8 cellular contexts compared by ENCODE assay signal in genomic region chr1:154961497-154962237, GRCh38. TPM values are rescaled to one million over a fixed set of nuclear protein-coding genes. Genes with fewer than 3 reads are reported as not detected.
DNase-seq lines count a peak whose midpoint lies in the region; ATAC-seq and TF ChIP-seq lines count a peak whose summit lies in the region.

TSS of gene PYGO2 (minus strand) at chr1:154961782. CDS start at chr1:154961576, 206 bp downstream.

- H3K27ac ChIP-seq in BLaER1 treated with 17β-estradiol and CSF1 and Interleukin-3, amounts not matched to agents 10 nM and 100 nM: peak within 1 kb of the TSS; percentile 93 to 99 (median 98)
- H3K27ac ChIP-seq in lower lobe of right lung: peak within 1 kb of the TSS; percentile 98

- no peaks in the 10 kb centered on the region for H3K9me3 Mint-ChIP-seq in activated CD4-positive, alpha-beta memory T cell treated with anti-CD3 and anti-CD28 coated beads for 36 hours

- DNase-seq in NCI-H748 (lab: John Stamatoyannopoulos, UW; ENCODE audit: unreplicated experiment) (peak; percentile 84), ecto neural progenitor cell (ENCODE audit: low spot score) (peak; percentile 91), lower lobe of right lung (peak; percentile 88)
- DNase-seq in activated CD4-positive, alpha-beta memory T cell treated with anti-CD3 and anti-CD28 coated beads for 36 hours: peak; percentile 88
- peak; percentile 61 to 74 (median 67) for DNase-seq in stimulated activated CD4-positive, alpha-beta T cell treated with anti-CD3 and anti-CD28 coated beads, TNF-alpha, amount 100 ng/mL, for 4 hours (ENCODE audit: low read depth in 3 of 3)

- peaks cover 53 to 68% (median 62%) of the 10 kb centered on the region in 11 experiments for H3K36me3 ChIP-seq in BLaER1 treated with 17β-estradiol and CSF1 and Interleukin-3, amounts not matched to agents 10 nM and 100 nM
- H3K36me3 ChIP-seq in lower lobe of right lung: peaks cover 60% of the 10 kb centered on the region

- H3K27me3 ChIP-seq in BLaER1 treated with 17β-estradiol and CSF1 and Interleukin-3, amounts not matched to agents 10 nM and 100 nM: no peaks in the 10 kb centered on the region
- no peaks in the 10 kb centered on the region for H3K27me3 ChIP-seq in lower lobe of right lung (ENCODE audit: low read depth)

- peaks cover 0 to 35% (median 16%) of the 10 kb centered on the region in 11 experiments; a peak in 13 of 22 replicates for H4K20me1 ChIP-seq in BLaER1 treated with 17β-estradiol and CSF1 and Interleukin-3, amounts not matched to agents 10 nM and 100 nM

- POLR2A ChIA-PET in activated CD4-positive, alpha-beta memory T cell treated with anti-CD3 and anti-CD28 coated beads for 36 hours (lab: Charles Lee): interaction anchor here (0.6 to 2.7 kb wide), 12 partner anchors 9 to 55 kb away, joined by 3 to 15 read pairs (median 5); partner anchors contain the start of genes CKS1B, FLAD1, PMVK and SHC1

- peak within 1 kb of the TSS; percentile 92 to 99 (median 97) for H3K9ac ChIP-seq in BLaER1 treated with 17β-estradiol and CSF1 and Interleukin-3, amounts not matched to agents 10 nM and 100 nM

- peak; percentile 88 for TF ChIP-seq POLR2A in GM19099 (IDR thresholded peaks at IDR 0.05; ENCODE audit: extremely low read depth, insufficient read length, low read depth)

- peak within 1 kb of the TSS; percentile 92 for H3K27ac Mint-ChIP-seq in activated CD4-positive, alpha-beta memory T cell treated with anti-CD3 and anti-CD28 coated beads for 36 hours

- peaks cover 23% of the 10 kb centered on the region for H3K36me3 Mint-ChIP-seq in activated CD4-positive, alpha-beta memory T cell treated with anti-CD3 and anti-CD28 coated beads for 36 hours

- H3K9me3 ChIP-seq in BLaER1 treated with 17β-estradiol and CSF1 and Interleukin-3, amounts not matched to agents 10 nM and 100 nM (replicated peaks in 1 of 11): no peaks in the 10 kb centered on the region
- H3K9me3 ChIP-seq in lower lobe of right lung: no peaks in the 10 kb centered on the region

- peak within 1 kb of the TSS; percentile 72 to 90 (median 80) for H3K4me3 ChIP-seq in BLaER1 treated with 17β-estradiol and CSF1 and Interleukin-3, amounts not matched to agents 10 nM and 100 nM
- H3K4me3 ChIP-seq in lower lobe of right lung: peak within 1 kb of the TSS; percentile 88

- peak; percentile 54 for TF ChIP-seq CTCF in lower lobe of right lung (IDR thresholded peaks at IDR 0.05)

- H3K27me3 Mint-ChIP-seq in activated CD4-positive, alpha-beta memory T cell treated with anti-CD3 and anti-CD28 coated beads for 36 hours: no peaks in the 10 kb centered on the region

- H3K4me1 Mint-ChIP-seq in activated CD4-positive, alpha-beta memory T cell treated with anti-CD3 and anti-CD28 coated beads for 36 hours (ENCODE audit: low read depth): peaks cover 36% of the 10 kb centered on the region

- intact Hi-C loops in activated CD4-positive, alpha-beta memory T cell treated with anti-CD3 and anti-CD28 coated beads for 36 hours (cut with micrococcal nuclease): loop anchor here (1.0 kb wide), 2 partner anchors 13 to 56 kb away; partner anchors contain the start of gene CKS1B
- intact Hi-C loops in lower lobe of right lung (cut with DNase I): no loop called here

- peaks cover 58 to 88% (median 65%) of the 10 kb centered on the region in 10 experiments for H3K4me1 ChIP-seq in BLaER1 treated with 17β-estradiol and CSF1 and Interleukin-3, amounts not matched to agents 10 nM and 100 nM
- H3K4me1 ChIP-seq in lower lobe of right lung: peaks cover 30% of the 10 kb centered on the region

- ATAC-seq in HG03378 (IDR thresholded peaks at IDR 0.05; ENCODE audit: unreplicated experiment) (peak; percentile 54), lower lobe of right lung (peak; percentile 91 to 94)

- H3K4me2 ChIP-seq in BLaER1 treated with 17β-estradiol and CSF1 and Interleukin-3, amounts not matched to agents 10 nM and 100 nM: peak within 1 kb of the TSS; percentile 89 to 99 (median 94)

- CTCF ChIA-PET in activated CD4-positive, alpha-beta memory T cell treated with anti-CD3 and anti-CD28 coated beads for 36 hours (lab: Charles Lee): interaction anchor here (0.7 to 3.8 kb wide), 19 partner anchors 9 to 123 kb away, joined by 3 to 36 read pairs (median 7); partner anchors contain the start of genes ADAM15, CKS1B, PMVK and SHC1

- H3K4me3 Mint-ChIP-seq in activated CD4-positive, alpha-beta memory T cell treated with anti-CD3 and anti-CD28 coated beads for 36 hours: peak within 1 kb of the TSS; percentile 96

RNA-seq across cellular contexts. Expression of gene PYGO2, which starts in this region (rescaled TPM):
- 10 to 100 TPM; 31.5 to 32.4 TPM for total RNA-seq in activated CD4-positive, alpha-beta memory T cell treated with anti-CD3 and anti-CD28 coated beads for 36 hours
- total RNA-seq in lower lobe of right lung: 27.4 TPM

Comparison
In these comparisons a context has a peak if more than half of its experiments do, and no peak if none do; other contexts are left out.
1. Peak in every context shown above with its lines: DNase-seq, ATAC-seq, H3K4me3 ChIP-seq and H3K27ac ChIP-seq.